In genomic region chr7:42065942-42066341, GRCh38 we compare ENCODE assay signal across 18 cellular contexts.
DNase-seq lines count a peak whose midpoint lies in the region; ATAC-seq and TF ChIP-seq lines count a peak whose summit lies in the region.
"Had no signal": no experiment of that assay in that cellular context is flagged by ENCODE, and none has a peak within 500 bp of the region (broad histone marks: within the 10 kb centered on the region; RNA-seq: fewer than 3 reads in every experiment).

No MANE protein-coding gene starts in this region.

- WGBS in endodermal cell (ENCODE audit: insufficient coverage in 1 of 2, insufficient read length in 1 of 2), 2 experiments = 52 to 56% methylated on average over 3 to 7 of the region's 7 CpGs

- H3K36me3 Mint-ChIP-seq in endodermal cell (ENCODE audit: low read depth) (no peaks in the 10 kb centered on the region), nephron (ENCODE audit: low read depth) (no peaks in the 10 kb centered on the region), endothelial cell (ENCODE audit: low read depth, unreplicated experiment) (no peaks in the 10 kb centered on the region)
- no peaks in the 10 kb centered on the region for H3K36me3 Mint-ChIP-seq in activated CD4-positive, alpha-beta T cell treated with anti-CD3 and anti-CD28 coated beads, Interleukin-2, amount 10 ng/mL, durations not matched to agents 7 days and 5 days (ENCODE audit: low read depth)
- H3K36me3 Mint-ChIP-seq: activated naive CD4-positive, alpha-beta T cell treated with anti-CD3 and anti-CD28 coated beads, Interleukin-2, amount 50 U/mL, for 72 hours had no signal

- no peaks in the 10 kb centered on the region for H3K9me3 Mint-ChIP-seq in endodermal cell
- H3K9me3 Mint-ChIP-seq in nephron = no peaks in the 10 kb centered on the region
- H3K9me3 Mint-ChIP-seq in activated CD4-positive, alpha-beta T cell treated with anti-CD3 and anti-CD28 coated beads, Interleukin-2, amount 10 ng/mL, durations not matched to agents 7 days and 5 days = no peaks in the 10 kb centered on the region
- no peaks in the 10 kb centered on the region for H3K9me3 Mint-ChIP-seq in endothelial cell (ENCODE audit: unreplicated experiment)
- H3K9me3 Mint-ChIP-seq: activated naive CD4-positive, alpha-beta T cell treated with anti-CD3 and anti-CD28 coated beads, Interleukin-2, amount 50 U/mL, for 72 hours had no signal

- H3K27ac ChIP-seq in endodermal cell (ENCODE audit: low read depth, low read length) (peak overlapping the region; percentile 50), Peyer's patch (no peak overlapping the region)
- H3K27ac ChIP-seq: GM23248, pancreas had no signal

- H3K9ac ChIP-seq in NT2/D1 (ENCODE audit: insufficient read length, low read depth) (no peak overlapping the region), endodermal cell (ENCODE audit: extremely low read depth, low read length, poor library complexity, severe bottlenecking) (no peak overlapping the region)
- H3K9ac ChIP-seq: GM23248 had no signal

- CTCF ChIA-PET in activated CD4-positive, alpha-beta T cell treated with anti-CD3 and anti-CD28 coated beads, Interleukin-2, amount 10 ng/mL, durations not matched to agents 7 days and 5 days (lab: Charles Lee) = no interaction called here

- no peak for TF ChIP-seq POLR2A in Peyer's patch (IDR thresholded peaks at IDR 0.05)

- DNase-seq in NT2/D1 (ENCODE audit: low read depth, low spot score) (peak; percentile 63), endodermal cell (no peak), Peyer's patch (no peak), endothelial cell (ENCODE audit: low spot score) (no peak)
- no peak for DNase-seq in activated CD4-positive, alpha-beta T cell treated with anti-CD3 and anti-CD28 coated beads, Interleukin-2, amount 10 ng/mL, durations not matched to agents 7 days and 5 days
- DNase-seq: activated CD4-positive, alpha-beta T cell treated with anti-CD3 and anti-CD28 coated beads, Interleukin-2, amount 50 U/mL, for 4 hours; activated T-cell treated with anti-CD3 and anti-CD28 coated beads, Interleukin-2, amount 50 U/mL, for 1 hour; effector CD4-positive, alpha-beta T cell; GM23248; KG1; NCI-H1048; NCI-H2081 treated with DMSO at 0.1 percent for 48 hours; NCI-H524 treated with DMSO at 0.1 percent for 48 hours; pancreas had no signal

- peak overlapping the region; percentile 18 for H3K27ac Mint-ChIP-seq in endodermal cell
- peak overlapping the region; percentile 23 to 80 (median 62) for H3K27ac Mint-ChIP-seq in nephron
- H3K27ac Mint-ChIP-seq in activated CD4-positive, alpha-beta T cell treated with anti-CD3 and anti-CD28 coated beads, Interleukin-2, amount 10 ng/mL, durations not matched to agents 7 days and 5 days = no peak overlapping the region
- no peak overlapping the region for H3K27ac Mint-ChIP-seq in endothelial cell (ENCODE audit: unreplicated experiment)
- H3K27ac Mint-ChIP-seq: activated naive CD4-positive, alpha-beta T cell treated with anti-CD3 and anti-CD28 coated beads, Interleukin-2, amount 50 U/mL, for 72 hours; B cell had no signal

- H3K4me3 ChIP-seq in NT2/D1 (ENCODE audit: insufficient read length, low read depth) (no peak overlapping the region), endodermal cell (ENCODE audit: low read length) (no peak overlapping the region), Peyer's patch (no peak overlapping the region)
- H3K4me3 ChIP-seq: GM23248, pancreas had no signal

- H3K4me1 ChIP-seq in NT2/D1 (ENCODE audit: insufficient read depth, insufficient read length) (peaks cover 4% of the 10 kb centered on the region), endodermal cell (ENCODE audit: control insufficient read depth, insufficient read depth, low read length) (peaks cover 2% of the 10 kb centered on the region), Peyer's patch (no peaks in the 10 kb centered on the region)
- H3K4me1 ChIP-seq: pancreas had no signal

- H3K36me3 ChIP-seq in NT2/D1 (ENCODE audit: insufficient read depth, insufficient read length, low read length) = no peaks in the 10 kb centered on the region
- H3K36me3 ChIP-seq in endodermal cell (ENCODE audit: control insufficient read depth, insufficient read depth, low read length) = no peaks in the 10 kb centered on the region
- no peaks in the 10 kb centered on the region for H3K36me3 ChIP-seq in Peyer's patch
- H3K36me3 ChIP-seq: pancreas had no signal

- peaks cover 37% of the 10 kb centered on the region for H3K4me1 Mint-ChIP-seq in endodermal cell
- peaks cover 63% of the 10 kb centered on the region for H3K4me1 Mint-ChIP-seq in nephron
- no peaks in the 10 kb centered on the region for H3K4me1 Mint-ChIP-seq in activated CD4-positive, alpha-beta T cell treated with anti-CD3 and anti-CD28 coated beads, Interleukin-2, amount 10 ng/mL, durations not matched to agents 7 days and 5 days
- peaks cover 35% of the 10 kb centered on the region for H3K4me1 Mint-ChIP-seq in endothelial cell (ENCODE audit: unreplicated experiment)
- H3K4me1 Mint-ChIP-seq: B cell had no signal

- peaks cover 8% of the 10 kb centered on the region for H3K27me3 Mint-ChIP-seq in endodermal cell (ENCODE audit: insufficient read depth)
- H3K27me3 Mint-ChIP-seq in nephron (ENCODE audit: low read depth) = no peaks in the 10 kb centered on the region
- H3K27me3 Mint-ChIP-seq in activated CD4-positive, alpha-beta T cell treated with anti-CD3 and anti-CD28 coated beads, Interleukin-2, amount 10 ng/mL, durations not matched to agents 7 days and 5 days = peaks cover 9% of the 10 kb centered on the region
- peaks cover 4% of the 10 kb centered on the region for H3K27me3 Mint-ChIP-seq in endothelial cell (ENCODE audit: unreplicated experiment)

- POLR2A ChIA-PET in activated CD4-positive, alpha-beta T cell treated with anti-CD3 and anti-CD28 coated beads, Interleukin-2, amount 10 ng/mL, durations not matched to agents 7 days and 5 days (lab: Charles Lee) = no interaction called here

- H3K9me3 ChIP-seq in NT2/D1 (ENCODE audit: insufficient read depth, low read length) = no peaks in the 10 kb centered on the region; the same call in 1 of the 2 replicates
- no peaks in the 10 kb centered on the region for H3K9me3 ChIP-seq in endodermal cell (ENCODE audit: control insufficient read depth, low read length)
- H3K9me3 ChIP-seq in Peyer's patch = no peaks in the 10 kb centered on the region
- H3K9me3 ChIP-seq: pancreas had no signal

- ATAC-seq in HG03108 (IDR thresholded peaks at IDR 0.05; ENCODE audit: unreplicated experiment) = no peak
- ATAC-seq: activated naive CD4-positive, alpha-beta T cell treated with anti-CD3 and anti-CD28 coated beads, Interleukin-2, amount 50 U/mL, for 72 hours; pancreas had no signal

- TF ChIP-seq CTCF in endodermal cell (conservative IDR thresholded peaks at IDR 0.05) = no peak
- no peak for TF ChIP-seq CTCF in nephron (IDR thresholded peaks at IDR 0.05; ENCODE audit: unreplicated experiment in 3 of 3)
- no peak for TF ChIP-seq CTCF in Peyer's patch (IDR thresholded peaks at IDR 0.05)
- no peak for TF ChIP-seq CTCF in endothelial cell (IDR thresholded peaks at IDR 0.05; ENCODE audit: unreplicated experiment)

- H3K27me3 ChIP-seq in NT2/D1 (ENCODE audit: insufficient read depth, insufficient read length) (no peaks in the 10 kb centered on the region), endodermal cell (ENCODE audit: control insufficient read depth, insufficient read depth, low read length, poor library complexity, severe bottlenecking) (no peaks in the 10 kb centered on the region), Peyer's patch (no peaks in the 10 kb centered on the region)
- H3K27me3 ChIP-seq: pancreas had no signal

- H3K4me3 Mint-ChIP-seq in endodermal cell (peak overlapping the region; percentile 7), nephron (no peak overlapping the region), endothelial cell (ENCODE audit: unreplicated experiment) (no peak overlapping the region)
- H3K4me3 Mint-ChIP-seq in activated CD4-positive, alpha-beta T cell treated with anti-CD3 and anti-CD28 coated beads, Interleukin-2, amount 10 ng/mL, durations not matched to agents 7 days and 5 days = no peak overlapping the region
- H3K4me3 Mint-ChIP-seq: B cell had no signal

Comparison
In these comparisons a context has a peak if more than half of its experiments do, and no peak if none do; other contexts are left out.
1. H3K27ac Mint-ChIP-seq: peak in endodermal cell (single experiment) and nephron (3 of 3); none in activated CD4-positive, alpha-beta T cell treated with anti-CD3 and anti-CD28 coated beads, Interleukin-2, amount 10 ng/mL, durations not matched to agents 7 days and 5 days (single experiment) and endothelial cell (single experiment).